ENCODE assay signal across 8 cellular contexts in genomic region chr13:100088648-100089601, GRCh38. TPM values are rescaled to one million over a fixed set of nuclear protein-coding genes. Genes with fewer than 3 reads are reported as not detected.
DNase-seq lines count a peak whose midpoint lies in the region; ATAC-seq and TF ChIP-seq lines count a peak whose summit lies in the region.

Gene PCCA, plus strand, starts transcription at chr13:100089093. Its CDS starts 28 bp downstream, at chr13:100089121.

- peaks cover 0 to 16% (median 3%) of the 10 kb centered on the region in 4 donors for H3K4me1 ChIP-seq in Peyer's patch
- peaks cover 5 to 72% (median 30%) of the 10 kb centered on the region in 3 donors for H3K4me1 ChIP-seq in esophagus squamous epithelium
- peaks cover 0 to 24% of the 10 kb centered on the region in 2 donors for H3K4me1 ChIP-seq in muscle layer of duodenum (ENCODE audit: control insufficient read depth in 1 of 2, insufficient read depth in 2 of 2, low read length in 2 of 2)

- intact Hi-C loops in esophagus squamous epithelium (cut with DNase I), result no loop called here

- peak within 1 kb of the TSS; percentile 86 to 92 (median 88) for H3K4me3 ChIP-seq in Peyer's patch
- H3K4me3 ChIP-seq in esophagus squamous epithelium, result peak within 1 kb of the TSS; percentile 66 to 91 (median 80)
- peak within 1 kb of the TSS; percentile 87 to 96 for H3K4me3 ChIP-seq in muscle layer of duodenum (ENCODE audit: low read depth in 1 of 2, low read length in 2 of 2)

- H3K27ac ChIP-seq in Peyer's patch (peak within 1 kb of the TSS; percentile 51 to 79 (median 72)), esophagus squamous epithelium (peak within 1 kb of the TSS; percentile 80 to 87 (median 85)), muscle layer of duodenum (ENCODE audit: low read length) (peak within 1 kb of the TSS; percentile 74)

- no peaks in the 10 kb centered on the region for H3K36me3 ChIP-seq in Peyer's patch
- H3K36me3 ChIP-seq in esophagus squamous epithelium, result no peaks in the 10 kb centered on the region
- H3K36me3 ChIP-seq in muscle layer of duodenum (ENCODE audit: control insufficient read depth in 1 of 2, insufficient read depth in 2 of 2, low read length in 2 of 2), result no peaks in the 10 kb centered on the region

- WGBS in esophagus squamous epithelium, 2 donors, result 1 to 2% methylated on average over 11 to 13 of the region's 84 CpGs

- peak; percentile 96 for ATAC-seq in GM21526 (IDR thresholded peaks at IDR 0.05; ENCODE audit: low FRiP score, unreplicated experiment)

- DNase-seq in DMS114 treated with DMSO at 0.1 percent for 48 hours (lab: John Stamatoyannopoulos, UW; ENCODE audit: unreplicated experiment) (peak; percentile 76), HuH-7 (ENCODE audit: low spot score) (peak; percentile 75), Peyer's patch (peak; percentile 91 to 97 (median 95)), activated T-helper 1 cell treated with Interleukin-2 at 50 U/mL for 16 hours (ENCODE audit: low read depth) (peak; percentile 55), esophagus squamous epithelium (lab: John Stamatoyannopoulos, UW) (peak; percentile 42)
- DNase-seq in stimulated activated CD8-positive, alpha-beta memory T cell treated with anti-CD3 and anti-CD28 coated beads, Interleukin-7, amount 100 ng/mL, for 24 hours (ENCODE audit: low read depth), result peak; percentile 72

- H3K9me3 ChIP-seq in Peyer's patch (no peaks in the 10 kb centered on the region), esophagus squamous epithelium (no peaks in the 10 kb centered on the region), muscle layer of duodenum (ENCODE audit: control insufficient read depth in 1 of 2, low read length in 2 of 2) (no peaks in the 10 kb centered on the region)

- no peak for TF ChIP-seq CTCF in Peyer's patch (IDR thresholded peaks at IDR 0.05)
- TF ChIP-seq CTCF in esophagus squamous epithelium (IDR thresholded peaks at IDR 0.05), result peak in 1 of 6 experiments; percentile 12

- H3K27me3 ChIP-seq in Peyer's patch, result no peaks in the 10 kb centered on the region
- H3K27me3 ChIP-seq in esophagus squamous epithelium, result no peaks in the 10 kb centered on the region
- H3K27me3 ChIP-seq in muscle layer of duodenum (ENCODE audit: low read depth, low read length), result no peaks in the 10 kb centered on the region

- TF ChIP-seq POLR2A in Peyer's patch (IDR thresholded peaks at IDR 0.05) (no peak), esophagus squamous epithelium (IDR thresholded peaks at IDR 0.05) (peak in 1 of 4 donors; percentile 71)

RNA-seq across cellular contexts. Expression of gene PCCA, which starts in this region (rescaled TPM):
- total RNA-seq in Peyer's patch (10 to 100 TPM; 46.9 to 66.0 (median 49.4) TPM), esophagus squamous epithelium (10 to 100 TPM; 21.5 to 46.5 (median 30.2) TPM)

Comparison
In these comparisons a context has a peak if more than half of its experiments do, and no peak if none do; other contexts are left out.
1. Peak in every context shown above with its lines: DNase-seq, ATAC-seq, H3K4me3 ChIP-seq and H3K27ac ChIP-seq.
2. DNase-seq: peak in every context shown above with its lines; median percentile 95 in Peyer's patch; 76 in DMS114 treated with DMSO at 0.1 percent for 48 hours; 75 in HuH-7; 72 in stimulated activated CD8-positive, alpha-beta memory T cell treated with anti-CD3 and anti-CD28 coated beads, Interleukin-7, amount 100 ng/mL, for 24 hours; 55 in activated T-helper 1 cell treated with Interleukin-2 at 50 U/mL for 16 hours; 42 in esophagus squamous epithelium.